Comparison of ENCODE assay signal across 2 cellular contexts in the genomic region with DNA sequence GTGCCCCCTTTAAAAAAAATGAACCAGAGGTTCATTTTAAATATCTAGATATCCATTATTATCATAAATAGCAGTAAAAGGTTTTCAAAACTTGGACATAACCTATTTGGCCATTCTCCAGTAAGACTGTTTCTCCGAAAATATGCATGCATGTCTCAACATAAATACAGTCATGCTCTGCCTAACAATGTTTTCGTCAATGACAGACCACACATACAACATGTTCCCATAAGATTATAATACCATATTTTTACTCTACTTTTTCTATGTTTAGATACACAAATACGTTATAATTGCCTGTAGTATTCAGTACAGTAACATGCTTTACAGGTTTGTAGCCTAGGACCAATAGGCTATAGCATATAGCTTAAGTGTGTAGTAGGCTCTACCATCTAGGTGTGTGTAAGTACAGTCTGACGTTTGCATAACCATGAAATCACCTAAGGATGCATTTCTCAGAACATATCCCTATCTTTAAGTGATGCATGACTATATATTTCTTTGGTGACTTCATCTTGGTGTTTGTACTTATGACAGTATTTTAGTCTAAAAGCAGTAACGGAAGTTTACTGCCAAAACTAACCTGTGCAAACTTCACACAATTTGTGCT.
TF ChIP-seq lines count a peak whose summit lies in the region.

No MANE protein-coding gene starts in this region.

TF ChIP-seq in SK-N-SH, 30 proteins besides CTCF, POLR2A, EP300 and RAD21:
- TF ChIP-seq RCOR1 (IDR thresholded peaks at IDR 0.05; ENCODE audit: low read length), result no peak
- TF ChIP-seq, protein P1, sequence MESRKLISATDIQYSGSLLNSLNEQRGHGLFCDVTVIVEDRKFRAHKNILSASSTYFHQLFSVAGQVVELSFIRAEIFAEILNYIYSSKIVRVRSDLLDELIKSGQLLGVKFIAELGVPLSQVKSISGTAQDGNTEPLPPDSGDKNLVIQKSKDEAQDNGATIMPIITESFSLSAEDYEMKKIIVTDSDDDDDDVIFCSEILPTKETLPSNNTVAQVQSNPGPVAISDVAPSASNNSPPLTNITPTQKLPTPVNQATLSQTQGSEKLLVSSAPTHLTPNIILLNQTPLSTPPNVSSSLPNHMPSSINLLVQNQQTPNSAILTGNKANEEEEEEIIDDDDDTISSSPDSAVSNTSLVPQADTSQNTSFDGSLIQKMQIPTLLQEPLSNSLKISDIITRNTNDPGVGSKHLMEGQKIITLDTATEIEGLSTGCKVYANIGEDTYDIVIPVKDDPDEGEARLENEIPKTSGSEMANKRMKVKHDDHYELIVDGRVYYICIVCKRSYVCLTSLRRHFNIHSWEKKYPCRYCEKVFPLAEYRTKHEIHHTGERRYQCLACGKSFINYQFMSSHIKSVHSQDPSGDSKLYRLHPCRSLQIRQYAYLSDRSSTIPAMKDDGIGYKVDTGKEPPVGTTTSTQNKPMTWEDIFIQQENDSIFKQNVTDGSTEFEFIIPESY (IDR thresholded peaks at IDR 0.05; ENCODE audit: borderline replicate concordance, low read depth), result no peak
- TF ChIP-seq TAF1 (IDR thresholded peaks at IDR 0.05; ENCODE audit: borderline replicate concordance, low read depth, low read length), result no peak
- TF ChIP-seq NFIC (IDR thresholded peaks at IDR 0.05; ENCODE audit: borderline replicate concordance), result no peak
- TF ChIP-seq, protein P2, sequence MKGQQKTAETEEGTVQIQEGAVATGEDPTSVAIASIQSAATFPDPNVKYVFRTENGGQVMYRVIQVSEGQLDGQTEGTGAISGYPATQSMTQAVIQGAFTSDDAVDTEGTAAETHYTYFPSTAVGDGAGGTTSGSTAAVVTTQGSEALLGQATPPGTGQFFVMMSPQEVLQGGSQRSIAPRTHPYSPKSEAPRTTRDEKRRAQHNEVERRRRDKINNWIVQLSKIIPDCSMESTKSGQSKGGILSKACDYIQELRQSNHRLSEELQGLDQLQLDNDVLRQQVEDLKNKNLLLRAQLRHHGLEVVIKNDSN (IDR thresholded peaks at IDR 0.05; ENCODE audit: borderline replicate concordance, low read depth), result no peak
- no peak for TF ChIP-seq CHD2 (IDR thresholded peaks at IDR 0.05; ENCODE audit: low read length, partially characterized antibody)
- no peak for TF ChIP-seq MEF2A (IDR thresholded peaks at IDR 0.05; ENCODE audit: borderline replicate concordance, low read depth)
- no peak for TF ChIP-seq RFX5 (IDR thresholded peaks at IDR 0.05; ENCODE audit: low read length)
- no peak for TF ChIP-seq POLR2AphosphoS5 (IDR thresholded peaks at IDR 0.05; ENCODE audit: low read depth, low read length)
- TF ChIP-seq EZH2phosphoT487 (IDR thresholded peaks at IDR 0.05; ENCODE audit: borderline replicate concordance, low read depth), result no peak
- no peak for TF ChIP-seq FOSL2 (IDR thresholded peaks at IDR 0.05; ENCODE audit: borderline replicate concordance, low read depth)
- no peak for TF ChIP-seq JUND (IDR thresholded peaks at IDR 0.05)
- TF ChIP-seq FOXM1 (IDR thresholded peaks at IDR 0.05; ENCODE audit: low read depth), result no peak
- TF ChIP-seq IRF3 (IDR thresholded peaks at IDR 0.05; ENCODE audit: low read depth, low read length), result no peak
TF ChIP-seq in SK-N-SH: peak in this region for 0.

TF ChIP-seq in SK-N-SH treated with all-trans-retinoic acid at 6 μM for 48 hours, 23 proteins besides CTCF, POLR2A, EP300 and RAD21:
- TF ChIP-seq, protein P3, sequence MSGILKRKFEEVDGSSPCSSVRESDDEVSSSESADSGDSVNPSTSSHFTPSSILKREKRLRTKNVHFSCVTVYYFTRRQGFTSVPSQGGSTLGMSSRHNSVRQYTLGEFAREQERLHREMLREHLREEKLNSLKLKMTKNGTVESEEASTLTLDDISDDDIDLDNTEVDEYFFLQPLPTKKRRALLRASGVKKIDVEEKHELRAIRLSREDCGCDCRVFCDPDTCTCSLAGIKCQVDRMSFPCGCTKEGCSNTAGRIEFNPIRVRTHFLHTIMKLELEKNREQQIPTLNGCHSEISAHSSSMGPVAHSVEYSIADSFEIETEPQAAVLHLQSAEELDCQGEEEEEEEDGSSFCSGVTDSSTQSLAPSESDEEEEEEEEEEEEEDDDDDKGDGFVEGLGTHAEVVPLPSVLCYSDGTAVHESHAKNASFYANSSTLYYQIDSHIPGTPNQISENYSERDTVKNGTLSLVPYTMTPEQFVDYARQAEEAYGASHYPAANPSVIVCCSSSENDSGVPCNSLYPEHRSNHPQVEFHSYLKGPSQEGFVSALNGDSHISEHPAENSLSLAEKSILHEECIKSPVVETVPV (CRISPR knock-in tag; IDR thresholded peaks at IDR 0.05), result no peak
